In genomic region chr19:18167975-18168645, GRCh38 we compare ENCODE assay signal across 7 cellular contexts. TPM values are rescaled to one million over a fixed set of nuclear protein-coding genes. Genes with fewer than 3 reads are reported as not detected.
A peak's percentile ranks its signal among the peaks of the same experiment; 100 is the strongest.
DNase-seq lines count a peak whose midpoint lies in the region; ATAC-seq and TF ChIP-seq lines count a peak whose summit lies in the region.

No MANE protein-coding gene starts in this region.

- H4K20me1 ChIP-seq in IMR-90 (ENCODE audit: insufficient read depth, low read length) = no peaks in the 10 kb centered on the region

- TF ChIP-seq CTCF in IMR-90 (conservative IDR thresholded peaks at IDR 0.05; ENCODE audit: low read depth, low read length) = peak; percentile 65
- peak; percentile 80 for TF ChIP-seq CTCF in choroid plexus epithelial cell (conservative IDR thresholded peaks at IDR 0.05; ENCODE audit: low read depth, low read length)
- TF ChIP-seq CTCF in mucosa of descending colon (IDR thresholded peaks at IDR 0.05) = peak; percentile 51
- TF ChIP-seq CTCF in uterus (IDR thresholded peaks at IDR 0.05) = peak; percentile 41 to 69 (median 62)

- H3K4me3 ChIP-seq in IMR-90 (ENCODE audit: insufficient read depth, low read depth, low read length) = no peak overlapping the region
- H3K4me3 ChIP-seq in choroid plexus epithelial cell (ENCODE audit: low read depth, low read length) = no peak overlapping the region
- no peak overlapping the region for H3K4me3 ChIP-seq in mucosa of descending colon
- no peak overlapping the region for H3K4me3 ChIP-seq in uterus

- H3K27me3 ChIP-seq in IMR-90 (ENCODE audit: control insufficient read depth, insufficient read depth, low read length) (no peaks in the 10 kb centered on the region), uterus (no peaks in the 10 kb centered on the region)

- 70% methylated on average over 2 of the region's 14 CpGs; no CpG with 5 or more reads in 1 of the 2 experiments for WGBS in IMR-90 (ENCODE audit: extremely low coverage in 2 of 2, insufficient read length in 1 of 2), 2 experiments

- H3K27ac ChIP-seq in IMR-90 (ENCODE audit: insufficient read depth, low read length) (no peak overlapping the region), uterus (no peak overlapping the region)

- H2AK5ac ChIP-seq in IMR-90 (ENCODE audit: low read depth, low read length) = no peak overlapping the region

- H2AK9ac ChIP-seq in IMR-90 (replicated peaks; ENCODE audit: low read depth, low read length, poor library complexity) = no peak overlapping the region

- TF ChIP-seq POLR2A in IMR-90 (IDR thresholded peaks at IDR 0.05; ENCODE audit: low read depth, low read length) = no peak
- TF ChIP-seq POLR2A in uterus (IDR thresholded peaks at IDR 0.05) = no peak

- H3K4me2 ChIP-seq in IMR-90 (ENCODE audit: low read depth, low read length) = no peak overlapping the region

- no peak overlapping the region for H4K8ac ChIP-seq in IMR-90 (ENCODE audit: low read depth in 2 of 2, low read length in 2 of 2)

- no peaks in the 10 kb centered on the region for H3K79me1 ChIP-seq in IMR-90 (ENCODE audit: low read depth in 1 of 2, low read length in 2 of 2)

- no peaks in the 10 kb centered on the region for H3K9me1 ChIP-seq in IMR-90 (ENCODE audit: insufficient read depth, low read length)

- no peak overlapping the region for H3K14ac ChIP-seq in IMR-90 (replicated peaks; ENCODE audit: low read depth, low read length)

- H3K23ac ChIP-seq in IMR-90 (ENCODE audit: low read depth, low read length) = no peak overlapping the region

- H3K4ac ChIP-seq in IMR-90 (ENCODE audit: low read depth, low read length) = no peak overlapping the region

- CTCF ChIA-PET in IMR-90 (lab: Yijun Ruan, JAX) = interaction anchor here (0.7 to 1.0 kb wide), 2 partner anchors 9 to 16 kb away, joined by 3 to 4 read pairs; no protein-coding TSS in a partner anchor

- TF ChIP-seq RAD21 in IMR-90 (IDR thresholded peaks at IDR 0.05; ENCODE audit: low read length) = peak; percentile 66

- no peak overlapping the region for H4K91ac ChIP-seq in IMR-90 (ENCODE audit: insufficient read depth, low read depth, low read length)

- no TSS peak for BruUV-seq in IMR-90 (replicated peaks; lab: Mats Ljungman, UMichigan)

- no peak overlapping the region for H3K18ac ChIP-seq in IMR-90 (ENCODE audit: low read depth, low read length)

- H3K36me3 ChIP-seq in IMR-90 (ENCODE audit: control insufficient read depth, insufficient read depth, low read length) = peaks cover 37% of the 10 kb centered on the region
- H3K36me3 ChIP-seq in mucosa of descending colon (ENCODE audit: low read depth) = peaks cover 6% of the 10 kb centered on the region
- H3K36me3 ChIP-seq in uterus = no peaks in the 10 kb centered on the region

- H3K4me1 ChIP-seq in IMR-90 (ENCODE audit: control insufficient read depth, insufficient read depth, low read length) (no peaks in the 10 kb centered on the region), mucosa of descending colon (ENCODE audit: low read depth) (no peaks in the 10 kb centered on the region), uterus (no peaks in the 10 kb centered on the region)

- dilution Hi-C loops in IMR-90 (cut with HindIII; ENCODE audit: low sequenced_read_pairs, unreplicated experiment) = no loop called here

- H2BK120ac ChIP-seq in IMR-90 (ENCODE audit: low read depth, low read length) = no peak overlapping the region

- no peaks in the 10 kb centered on the region for H3K9me3 ChIP-seq in IMR-90 (ENCODE audit: control insufficient read depth, insufficient read depth, low read length)
- no peaks in the 10 kb centered on the region for H3K9me3 ChIP-seq in mucosa of descending colon
- H3K9me3 ChIP-seq in uterus = no peaks in the 10 kb centered on the region

- intact Hi-C loops in IMR-90 (cut with micrococcal nuclease) (loop anchor here (1.0 kb wide), 1 partner anchor 55 kb away; no protein-coding TSS in a partner anchor), mucosa of descending colon (cut with DNase I, micrococcal nuclease) (loop anchor here (5.0 to 10.0 kb wide), 2 partner anchors 53 to 56 kb away; no protein-coding TSS in a partner anchor), uterus (cut with DNase I; ENCODE audit: low total_unique reads) (no loop called here)

- no peak overlapping the region for H2BK5ac ChIP-seq in IMR-90 (ENCODE audit: low read depth, low read length, poor library complexity, severe bottlenecking)

- POLR2A ChIA-PET in IMR-90 (lab: Charles Lee; ENCODE audit: unreplicated experiment) = no interaction called here

- DNase-seq in GM03348 (ENCODE audit: low spot score) (peak; percentile 86), IMR-90 (peak; percentile 16), choroid plexus epithelial cell (ENCODE audit: low read depth) (peak; percentile 55), mucosa of descending colon (peak in 2 of 3 donors; percentile 63 to 66), uterus (no peak)
- peak in 3 of 4 experiments; percentile 27 to 32 (median 28) for DNase-seq in activated CD4-positive, CD25-positive, alpha-beta regulatory T cell (lab: John Stamatoyannopoulos, UW)

- H2BK20ac ChIP-seq in IMR-90 (ENCODE audit: low read depth, low read length) = no peak overlapping the region

- peak; percentile 93 for ATAC-seq in IMR-90 (ENCODE audit: low read depth)
- peak; percentile 68 for ATAC-seq in mucosa of descending colon
- ATAC-seq in HG03108 (IDR thresholded peaks at IDR 0.05; ENCODE audit: unreplicated experiment) = no peak

- H3K56ac ChIP-seq in IMR-90 (ENCODE audit: extremely low read depth, insufficient read depth, low read length) = no peak overlapping the region

- H4K5ac ChIP-seq in IMR-90 (ENCODE audit: low read depth, low read length) = no peak overlapping the region

- no peak overlapping the region for H3K9ac ChIP-seq in IMR-90 (ENCODE audit: low read depth, low read length)

- H2AFZ ChIP-seq in IMR-90 (replicated peaks; ENCODE audit: low read length, poor library complexity) = peak overlapping the region; percentile 1

- in situ Hi-C loops in IMR-90 (cut with MboI; ENCODE audit: low sequenced_read_pairs) = no loop called here

- no peak overlapping the region for H2BK15ac ChIP-seq in IMR-90 (ENCODE audit: low read depth, low read length)

TF ChIP-seq in IMR-90, 13 proteins besides CTCF, POLR2A, EP300 and RAD21:
- TF ChIP-seq SMC3 (IDR thresholded peaks at IDR 0.05; ENCODE audit: low read depth, low read length) (peak; percentile 70), CEBPB (IDR thresholded peaks at IDR 0.05; ENCODE audit: low read depth, low read length) (no peak)

RNA-seq across cellular contexts. Expression of gene IFI30, which starts 5.5 kb away (rescaled TPM):
- 1.1 and 2.3 TPM in 2 replicates for total RNA-seq in IMR-90 (2012; rRNA removed)
- 2.3 and 4.0 TPM in 2 replicates for polyA plus RNA-seq in IMR-90 (2012; rRNA removed)
- polyA plus RNA-seq in IMR-90 (2012; cell fraction: cytosol; rRNA removed) = 3.1 TPM in 1 of 2 replicates, not detected in the other
- polyA plus RNA-seq in IMR-90 (2012; cell fraction: nucleus; rRNA removed; ENCODE audit: low replicate concordance) = 1.6 and 2.1 TPM in 2 replicates
- total RNA-seq in mucosa of descending colon = 100 to 1,000 TPM in 1 of 3 donors, 10 to 100 TPM in 2; 46.6 to 122 (median 49.4) TPM
- 10 to 100 TPM in 2 of 4 donors, 1 to 10 TPM in 2; 4.1 to 17.4 (median 11.4) TPM for total RNA-seq in uterus

RNA-seq across cellular contexts. Expression of gene PIK3R2, which starts 15.1 kb away (rescaled TPM):
- total RNA-seq in IMR-90 (2012; rRNA removed) (8.9 and 12.2 TPM in 2 replicates), mucosa of descending colon (10 to 100 TPM; 31.6 to 40.0 (median 35.2) TPM), uterus (10 to 100 TPM; 17.2 to 39.4 (median 29.7) TPM)
- polyA plus RNA-seq in IMR-90 (2012; rRNA removed) = 25.1 and 27.7 TPM in 2 replicates
- polyA plus RNA-seq in IMR-90 (2012; cell fraction: cytosol; rRNA removed) = 2.4 and 27.9 TPM in 2 replicates
- 33.3 and 53.0 TPM in 2 replicates for polyA plus RNA-seq in IMR-90 (2012; cell fraction: nucleus; rRNA removed; ENCODE audit: low replicate concordance)

RNA-seq across cellular contexts. Expression of gene MPV17L2, which starts 24.9 kb away (rescaled TPM):
- 7.2 TPM in 2 replicates for total RNA-seq in IMR-90 (2012; rRNA removed)
- polyA plus RNA-seq in IMR-90 (2012; rRNA removed) = 19.5 and 22.5 TPM in 2 replicates
- polyA plus RNA-seq in IMR-90 (2012; cell fraction: cytosol; rRNA removed) = 17.4 and 27.3 TPM in 2 replicates
- polyA plus RNA-seq in IMR-90 (2012; cell fraction: nucleus; rRNA removed; ENCODE audit: low replicate concordance) = 3.9 and 10.3 TPM in 2 replicates
- 10 to 100 TPM in 2 of 3 donors, 1 to 10 TPM in 1; 6.7 to 12.4 (median 12.0) TPM for total RNA-seq in mucosa of descending colon
- total RNA-seq in uterus = 10 to 100 TPM in 3 of 4 donors, 1 to 10 TPM in 1; 5.2 to 19.7 (median 11.1) TPM

RNA-seq across cellular contexts. Expression of gene RAB3A, which starts 35.7 kb away (rescaled TPM):
- total RNA-seq in IMR-90 (2012; rRNA removed) (2.8 and 3.0 TPM in 2 replicates), mucosa of descending colon (1 to 10 TPM; 5.7 to 7.6 (median 6.8) TPM), uterus (1 to 10 TPM in 1 of 4 donors, under 1 TPM in 2, not detected in 1; 0.69 to 3.8 (median 0.77) TPM)
- 13.4 and 13.6 TPM in 2 replicates for polyA plus RNA-seq in IMR-90 (2012; rRNA removed)
- polyA plus RNA-seq in IMR-90 (2012; cell fraction: cytosol; rRNA removed) = 8.6 and 29.3 TPM in 2 replicates
- 35.0 and 55.7 TPM in 2 replicates for polyA plus RNA-seq in IMR-90 (2012; cell fraction: nucleus; rRNA removed; ENCODE audit: low replicate concordance)

RNA-seq across cellular contexts. Expression of gene PDE4C, which starts 58.1 kb away (rescaled TPM):
- total RNA-seq in IMR-90 (2012; rRNA removed) (0.18 TPM in 1 of 2 replicates, not detected in the other), mucosa of descending colon (1 to 10 TPM; 2.5 to 7.7 (median 6.2) TPM), uterus (1 to 10 TPM in 2 of 4 donors, not detected in 2; 1.7 to 3.3 TPM)
- polyA plus RNA-seq in IMR-90 (2012; rRNA removed) = 0.22 and 0.24 TPM in 2 replicates
- 0.30 and 0.40 TPM in 2 replicates for polyA plus RNA-seq in IMR-90 (2012; cell fraction: cytosol; rRNA removed)
- polyA plus RNA-seq in IMR-90 (2012; cell fraction: nucleus; rRNA removed; ENCODE audit: low replicate concordance) = 3.4 and 5.3 TPM in 2 replicates

Comparison
In these comparisons a context has a peak if more than half of its experiments do, and no peak if none do; other contexts are left out.
1. DNase-seq: peak in GM03348 (single experiment), IMR-90 (single experiment), activated CD4-positive, CD25-positive, alpha-beta regulatory T cell (3 of 4), choroid plexus epithelial cell (single experiment) and mucosa of descending colon (2 of 3); none in uterus (0 of 2).
2. Peak in every context shown above with its lines, with median percentiles within 50 percentile points of each other: CTCF ChIP-seq.